In genomic region chr6:127879685-127880084, GRCh38 we compare ENCODE assay signal across 9 cellular contexts. TPM values are rescaled to one million over a fixed set of nuclear protein-coding genes. Genes with fewer than 3 reads are reported as not detected.
DNase-seq lines count a peak whose midpoint lies in the region; ATAC-seq and TF ChIP-seq lines count a peak whose summit lies in the region.
"Had no signal": no experiment of that assay in that cellular context is flagged by ENCODE, and none has a peak within 500 bp of the region (broad histone marks: within the 10 kb centered on the region; RNA-seq: fewer than 3 reads in every experiment).

No MANE protein-coding gene starts in this region.

- H2AFZ ChIP-seq in PC-3 (ENCODE audit: low read length), result no peak overlapping the region

- no peaks in the 10 kb centered on the region for H3K27me3 ChIP-seq in dorsolateral prefrontal cortex
- H3K27me3 ChIP-seq in psoas muscle (ENCODE audit: insufficient read depth in 3 of 3, low read length in 2 of 3), result no peaks in the 10 kb centered on the region
- H3K27me3 ChIP-seq in PC-3 (ENCODE audit: low read length), result no peaks in the 10 kb centered on the region
- H3K27me3 ChIP-seq: upper lobe of left lung had no signal

- no peaks in the 10 kb centered on the region for H3K9me2 ChIP-seq in PC-3 (replicated peaks; ENCODE audit: low read length)

- DNase-seq in GM12865 (ENCODE audit: low read depth) (peak; percentile 1), NCI-H69 (lab: John Stamatoyannopoulos, UW) (peak; percentile 99), dorsolateral prefrontal cortex (peak in 4 of 10 donors; percentile 27 to 46 (median 38)), psoas muscle (peak in 1 of 2 donors; percentile 44), PC-3 (no peak), KBM-7 (no peak)
- DNase-seq in stimulated activated naive CD4-positive, alpha-beta T cell treated with Interleukin-2 at 50 U/mL for 16 hours (lab: John Stamatoyannopoulos, UW), result no peak

- ATAC-seq in psoas muscle (no peak), PC-3 (no peak), GM21619 (IDR thresholded peaks at IDR 0.05; ENCODE audit: unreplicated experiment) (no peak)

- H3F3A ChIP-seq in PC-3 (ENCODE audit: low read length, unreplicated experiment), result no peaks in the 10 kb centered on the region

- WGBS in psoas muscle, 3 donors, result 12 to 19% (median 17%) methylated on average over 12 of the region's 12 CpGs

- H3K4me2 ChIP-seq in PC-3 (ENCODE audit: low read length), result no peak overlapping the region

- intact Hi-C loops in dorsolateral prefrontal cortex (cut with DNase I) (loop anchor here (5.0 to 10.0 kb wide), 2 partner anchors 85 to 88 kb away; no protein-coding TSS in a partner anchor), psoas muscle (cut with DNase I) (no loop called here), PC-3 (cut with micrococcal nuclease) (no loop called here)

- no peak overlapping the region for H3K27ac ChIP-seq in dorsolateral prefrontal cortex
- H3K27ac ChIP-seq in psoas muscle, result no peak overlapping the region
- H3K27ac ChIP-seq in PC-3 (ENCODE audit: low read length), result no peak overlapping the region
- H3K27ac ChIP-seq: upper lobe of left lung had no signal

- CTCF ChIA-PET in PC-3 (lab: Charles Lee), result no interaction called here

- no peaks in the 10 kb centered on the region for H3K79me2 ChIP-seq in PC-3 (ENCODE audit: low read length)

- no peak for TF ChIP-seq CTCF in GM12865 (IDR thresholded peaks at IDR 0.05; ENCODE audit: insufficient read depth, low read depth, low read length, missing control alignments)
- TF ChIP-seq CTCF in dorsolateral prefrontal cortex (IDR thresholded peaks at IDR 0.05 in 54 of 56, conservative IDR thresholded peaks at IDR 0.05 in 2 of 56; ENCODE audit: low read depth in 1 of 56, partially characterized antibody in 56 of 56), result peak in 1 of 56 donors; percentile 22
- TF ChIP-seq CTCF in psoas muscle (IDR thresholded peaks at IDR 0.05), result no peak
- TF ChIP-seq CTCF in PC-3 (conservative IDR thresholded peaks at IDR 0.05; ENCODE audit: low read depth, low read length), result no peak

- POLR2A ChIA-PET in PC-3 (lab: Charles Lee; ENCODE audit: unreplicated experiment), result no interaction called here

- no peak overlapping the region for H3K4me3 ChIP-seq in GM12865 (ENCODE audit: low read depth, low read length)
- peak overlapping the region in 34 of 59 donors; percentile 3 to 55 (median 32) for H3K4me3 ChIP-seq in dorsolateral prefrontal cortex
- peak overlapping the region; percentile 28 for H3K4me3 ChIP-seq in psoas muscle
- H3K4me3 ChIP-seq in PC-3 (ENCODE audit: low read length), result no peak overlapping the region
- H3K4me3 ChIP-seq: upper lobe of left lung had no signal

- H3K9ac ChIP-seq in PC-3 (ENCODE audit: low read length), result no peak overlapping the region

- no peaks in the 10 kb centered on the region for H3K36me3 ChIP-seq in psoas muscle (ENCODE audit: insufficient read depth in 1 of 2, low read depth in 1 of 2)
- no peaks in the 10 kb centered on the region for H3K36me3 ChIP-seq in PC-3 (ENCODE audit: low read depth, low read length)
- H3K36me3 ChIP-seq: upper lobe of left lung had no signal

- H3K4me1 ChIP-seq in psoas muscle, result no peaks in the 10 kb centered on the region
- no peaks in the 10 kb centered on the region for H3K4me1 ChIP-seq in PC-3 (ENCODE audit: insufficient read depth, low read length)
- H3K4me1 ChIP-seq: upper lobe of left lung had no signal

- no TSS peak for BruUV-seq in PC-3 (replicated peaks; lab: Mats Ljungman, UMichigan)

- no peaks in the 10 kb centered on the region for H4K20me1 ChIP-seq in PC-3 (ENCODE audit: low read length)

- in situ Hi-C loops in KBM-7 (cut with MboI; ENCODE audit: low pct_unique_long_range_greater_than_20kb, low sequenced_read_pairs), result no loop called here

- H3K9me3 ChIP-seq in psoas muscle (no peaks in the 10 kb centered on the region), PC-3 (ENCODE audit: low read length) (no peaks in the 10 kb centered on the region)
- H3K9me3 ChIP-seq: upper lobe of left lung had no signal

RNA-seq across cellular contexts. Expression of gene THEMIS, which starts 21.2 kb away (rescaled TPM):
- total RNA-seq in dorsolateral prefrontal cortex (10 to 100 TPM in 7 of 120 experiments, 1 to 10 TPM in 111, under 1 TPM in 2; 0.62 to 14.0 (median 5.6) TPM), psoas muscle (under 1 TPM in 3 of 4 donors, not detected in 1; 0.17 to 0.61 (median 0.17) TPM), PC-3 (2014; rRNA removed) (not detected in 2 replicates)
- under 1 TPM in 1 of 3 donors, not detected in 2; 0.04 TPM for polyA plus RNA-seq in psoas muscle

Comparison
In these comparisons a context has a peak if more than half of its experiments do, and no peak if none do; other contexts are left out.
1. DNase-seq: peak in GM12865 (single experiment) and NCI-H69 (single experiment); none in PC-3 (single experiment), KBM-7 (single experiment) and stimulated activated naive CD4-positive, alpha-beta T cell treated with Interleukin-2 at 50 U/mL for 16 hours (single experiment).
2. H3K4me3 ChIP-seq: peak in dorsolateral prefrontal cortex (34 of 59) and psoas muscle (single experiment); none in GM12865 (single experiment) and PC-3 (single experiment).
3. intact Hi-C loops: an anchor here in dorsolateral prefrontal cortex (5.0 to 10.0 kb wide); none called in psoas muscle and PC-3.